In genomic region chr3:85384372-85384771, GRCh38 we compare ENCODE assay signal across 22 cellular contexts.
"Had no signal": no experiment of that assay in that cellular context is flagged by ENCODE, and none has a peak within 500 bp of the region (broad histone marks: within the 10 kb centered on the region; RNA-seq: fewer than 3 reads in every experiment).

No MANE protein-coding gene starts in this region.

- H3K27ac ChIP-seq: colonic mucosa, epithelial cell of prostate, esophagus squamous epithelium, gastrocnemius medialis, heart right ventricle, lower lobe of right lung had no signal

- DNase-seq: colonic mucosa; cortex of kidney; effector CD8-positive, alpha-beta T cell; effector memory CD8-positive, alpha-beta T cell; endodermal cell; erythroblast; esophagus squamous epithelium; foreskin fibroblast; foreskin melanocyte; gastrocnemius medialis; glutamatergic neuron; heart right ventricle; hippocampal formation; kidney glomerular epithelial cell; left colon; left ventricle myocardium superior; lower lobe of right lung; mesenchymal stem cell; midbrain had no signal

- H3K27me3 ChIP-seq: colonic mucosa, esophagus squamous epithelium, gastrocnemius medialis, heart right ventricle had no signal

- H3K36me3 ChIP-seq: colonic mucosa, esophagus squamous epithelium, gastrocnemius medialis, heart right ventricle, lower lobe of right lung had no signal

- ATAC-seq: effector memory CD8-positive, alpha-beta T cell; esophagus mucosa; gastrocnemius medialis; heart right ventricle; left colon; left lobe of liver; left ventricle myocardium superior; lower lobe of right lung had no signal

- H3K4me3 ChIP-seq: colonic mucosa, esophagus squamous epithelium, gastrocnemius medialis, heart right ventricle, lower lobe of right lung had no signal

- H3K9me3 ChIP-seq: colonic mucosa, esophagus squamous epithelium, gastrocnemius medialis, heart right ventricle, lower lobe of right lung had no signal

- H3K4me1 ChIP-seq: colonic mucosa, esophagus squamous epithelium, gastrocnemius medialis, heart right ventricle, lower lobe of right lung had no signal
